Comparison of ENCODE assay signal across 2 cellular contexts in genomic region chr6:111825439-111825838, GRCh38.
TF ChIP-seq lines count a peak whose summit lies in the region.

No MANE protein-coding gene starts in this region.

TF ChIP-seq in IMR-90, 13 proteins besides CTCF, POLR2A, EP300 and RAD21:
- TF ChIP-seq MAFK (IDR thresholded peaks at IDR 0.05; ENCODE audit: low read depth, low read length) (no peak), BHLHE40 (IDR thresholded peaks at IDR 0.05; ENCODE audit: low read depth, low read length) (no peak), CHD1 (IDR thresholded peaks at IDR 0.05; ENCODE audit: low read depth, low read length) (no peak), RFX5 (IDR thresholded peaks at IDR 0.05; ENCODE audit: low read depth, low read length) (no peak), USF2 (IDR thresholded peaks at IDR 0.05; ENCODE audit: low read depth, low read length) (no peak), NFE2L2 (IDR thresholded peaks at IDR 0.05; ENCODE audit: low read depth, low read length) (no peak), ELK1 (IDR thresholded peaks at IDR 0.05; ENCODE audit: borderline replicate concordance, low read depth, low read length) (no peak), RCOR1 (IDR thresholded peaks at IDR 0.05; ENCODE audit: insufficient replicate concordance, low read length) (no peak), MXI1 (IDR thresholded peaks at IDR 0.05; ENCODE audit: borderline replicate concordance, low read depth, low read length) (no peak), FOS (IDR thresholded peaks at IDR 0.05; ENCODE audit: low read depth, low read length) (no peak), MAZ (IDR thresholded peaks at IDR 0.05; ENCODE audit: borderline replicate concordance, low read depth, low read length) (no peak), SMC3 (IDR thresholded peaks at IDR 0.05; ENCODE audit: low read depth, low read length) (no peak), CEBPB (IDR thresholded peaks at IDR 0.05; ENCODE audit: low read depth, low read length) (no peak)

TF ChIP-seq in GM12878, 131 proteins besides CTCF, POLR2A, EP300 and RAD21:
- no peak for TF ChIP-seq TAF1 (IDR thresholded peaks at IDR 0.05; ENCODE audit: borderline replicate concordance, low read depth, low read length)
TF ChIP-seq in GM12878: peak in this region for 0.
